In the genomic region with DNA sequence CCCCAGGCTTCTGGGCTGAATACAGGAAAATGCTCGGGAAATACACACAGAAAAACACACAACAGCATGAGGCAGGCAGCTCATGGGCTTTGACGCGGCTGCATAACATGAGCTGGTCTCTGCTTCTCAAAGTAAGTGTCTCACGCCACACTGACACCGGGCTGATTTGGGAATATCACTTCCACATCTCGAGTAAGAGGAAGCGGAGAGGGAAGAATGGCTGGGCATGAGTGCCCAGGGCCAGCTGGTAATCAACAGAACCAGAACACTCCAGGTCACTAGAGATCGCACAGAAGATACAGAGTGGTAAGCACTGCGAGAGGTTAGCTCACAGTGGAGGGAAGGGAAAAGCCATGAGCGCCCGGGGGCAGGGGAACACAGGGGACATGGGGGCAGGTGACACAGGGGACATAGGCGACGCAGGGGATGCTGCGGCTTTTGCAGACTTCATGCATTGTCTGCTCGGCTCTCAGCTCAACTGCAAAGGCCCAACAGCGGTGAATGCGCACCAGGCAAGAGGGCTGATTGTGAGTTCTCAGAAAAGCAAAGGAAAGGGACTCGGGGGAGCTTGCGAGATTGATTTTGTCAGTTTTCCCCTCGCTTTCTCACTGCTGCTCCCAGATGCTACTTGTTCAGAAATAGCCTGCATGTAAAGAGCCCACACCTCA, we compare ENCODE assay signal across 20 cellular contexts.
A peak's percentile ranks its signal among the peaks of the same experiment; 100 is the strongest.
DNase-seq lines count a peak whose midpoint lies in the region; TF ChIP-seq lines count a peak whose summit lies in the region.
"Had no signal": no experiment of that assay in that cellular context is flagged by ENCODE, and none has a peak within 500 bp of the region (broad histone marks: within the 10 kb centered on the region; RNA-seq: fewer than 3 reads in every experiment).

No MANE protein-coding gene starts in this region.

- no peak for TF ChIP-seq CTCF in osteocyte (IDR thresholded peaks at IDR 0.05)
- no peak for TF ChIP-seq CTCF in breast epithelium (IDR thresholded peaks at IDR 0.05)

- TF ChIP-seq POLR2A in breast epithelium (IDR thresholded peaks at IDR 0.05) = no peak

- H3K27me3 ChIP-seq in Karpas-422 (ENCODE audit: low read length) = no peaks in the 10 kb centered on the region
- H3K27me3 ChIP-seq in breast epithelium = no peaks in the 10 kb centered on the region
- H3K27me3 ChIP-seq: ascending aorta had no signal

- H3K27ac Mint-ChIP-seq in dendritic cell treated with granulocyte-macrophage colony-stimulating factor and Interleukin-4, amounts not matched to agents 40 ng/mL and 50 ng/mL, for 4 days = peak overlapping the region; percentile 90
- H3K27ac Mint-ChIP-seq in osteocyte (ENCODE audit: unreplicated experiment) = no peak overlapping the region
- H3K27ac Mint-ChIP-seq: activated CD4-positive, alpha-beta T cell treated with anti-CD3 and anti-CD28 coated beads for 36 hours; activated naive CD4-positive, alpha-beta T cell treated with anti-CD3 and anti-CD28 coated beads, Interleukin-2, amount 50 U/mL, for 72 hours; activated T-helper 1 cell treated with anti-CD3 and anti-CD28 coated beads, Interleukin-12 subunit alpha, Interleukin-12 subunit beta, Interleukin-2, Interleukin-4 antibody, amounts not matched to agents 30 ng/mL and 10 ng/mL and 1 ng/mL, durations not matched to agents 14 hours and 24 hours and 36 hours; CD8-positive, alpha-beta T cell had no signal

- H3K9me3 Mint-ChIP-seq in dendritic cell treated with granulocyte-macrophage colony-stimulating factor and Interleukin-4, amounts not matched to agents 40 ng/mL and 50 ng/mL, for 4 days = no peaks in the 10 kb centered on the region
- no peaks in the 10 kb centered on the region for H3K9me3 Mint-ChIP-seq in osteocyte (ENCODE audit: unreplicated experiment)
- H3K9me3 Mint-ChIP-seq: activated naive CD4-positive, alpha-beta T cell treated with anti-CD3 and anti-CD28 coated beads, Interleukin-2, amount 50 U/mL, for 72 hours; activated T-helper 1 cell treated with anti-CD3 and anti-CD28 coated beads, Interleukin-12 subunit alpha, Interleukin-12 subunit beta, Interleukin-2, Interleukin-4 antibody, amounts not matched to agents 30 ng/mL and 10 ng/mL and 1 ng/mL, durations not matched to agents 14 hours and 24 hours and 36 hours; CD8-positive, alpha-beta T cell had no signal

- H3K4me2 ChIP-seq in Karpas-422 (ENCODE audit: low read depth, low read length, poor library complexity, severe bottlenecking) = no peak overlapping the region

- H3K36me3 ChIP-seq in Karpas-422 (ENCODE audit: insufficient read depth, low read length) = peaks cover 16% of the 10 kb centered on the region; the same call in 1 of the 2 replicates
- H3K36me3 ChIP-seq in breast epithelium = no peaks in the 10 kb centered on the region
- H3K36me3 ChIP-seq: ascending aorta had no signal

- H3K4me3 ChIP-seq in Karpas-422 (ENCODE audit: low read length) = no peak overlapping the region
- H3K4me3 ChIP-seq in breast epithelium = no peak overlapping the region
- H3K4me3 ChIP-seq: ascending aorta had no signal

- no peaks in the 10 kb centered on the region for H4K20me1 ChIP-seq in Karpas-422 (ENCODE audit: insufficient read depth, low read depth, low read length)

- H3K4me3 Mint-ChIP-seq in dendritic cell treated with granulocyte-macrophage colony-stimulating factor and Interleukin-4, amounts not matched to agents 40 ng/mL and 50 ng/mL, for 4 days = peak overlapping the region; percentile 68
- H3K4me3 Mint-ChIP-seq in osteocyte (ENCODE audit: unreplicated experiment) = no peak overlapping the region
- H3K4me3 Mint-ChIP-seq: activated CD4-positive, alpha-beta T cell treated with anti-CD3 and anti-CD28 coated beads for 36 hours; activated T-helper 1 cell treated with anti-CD3 and anti-CD28 coated beads, Interleukin-12 subunit alpha, Interleukin-12 subunit beta, Interleukin-2, Interleukin-4 antibody, amounts not matched to agents 30 ng/mL and 10 ng/mL and 1 ng/mL, durations not matched to agents 14 hours and 24 hours and 36 hours; CD8-positive, alpha-beta T cell had no signal

- H3K4me1 Mint-ChIP-seq in dendritic cell treated with granulocyte-macrophage colony-stimulating factor and Interleukin-4, amounts not matched to agents 40 ng/mL and 50 ng/mL, for 4 days (ENCODE audit: low read depth) = peaks cover 68% of the 10 kb centered on the region
- H3K4me1 Mint-ChIP-seq in osteocyte (ENCODE audit: unreplicated experiment) = no peaks in the 10 kb centered on the region
- H3K4me1 Mint-ChIP-seq: activated CD4-positive, alpha-beta T cell treated with anti-CD3 and anti-CD28 coated beads for 36 hours had no signal

- H3K9me2 ChIP-seq in Karpas-422 (replicated peaks; ENCODE audit: insufficient read depth, low read length) = no peaks in the 10 kb centered on the region

- H3K79me2 ChIP-seq in Karpas-422 (ENCODE audit: low read length) = no peaks in the 10 kb centered on the region

- H3K4me1 ChIP-seq in Karpas-422 (ENCODE audit: low read length) = peaks cover 69% of the 10 kb centered on the region
- H3K4me1 ChIP-seq in breast epithelium = no peaks in the 10 kb centered on the region
- H3K4me1 ChIP-seq: ascending aorta had no signal

- DNase-seq in CD1c-positive myeloid dendritic cell (ENCODE audit: extremely low spot score) = peak; percentile 64
- no peak for DNase-seq in Karpas-422
- peak; percentile 75 for DNase-seq in osteocyte (ENCODE audit: extremely low spot score, unreplicated experiment)
- DNase-seq in breast epithelium (ENCODE audit: low spot score in 2 of 2) = no peak
- no peak for DNase-seq in iPS-NIHi11 (ENCODE audit: low spot score)
- DNase-seq in stimulated activated naive CD4-positive, alpha-beta T cell (lab: John Stamatoyannopoulos, UW) = no peak
- DNase-seq: activated CD4-positive, alpha-beta T cell treated with anti-CD3 and anti-CD28 coated beads for 36 hours; CD8-positive, alpha-beta T cell; effector CD4-positive, alpha-beta T cell; erythroblast; foreskin fibroblast; GF-D8; KBM-7; NCI-H526; RPMI8226; stimulated activated CD4-positive, alpha-beta T cell treated with anti-CD3 and anti-CD28 coated beads, Interleukin-4, amount 100 ng/mL, for 4 hours had no signal

- H3K27me3 Mint-ChIP-seq in dendritic cell treated with granulocyte-macrophage colony-stimulating factor and Interleukin-4, amounts not matched to agents 40 ng/mL and 50 ng/mL, for 4 days = no peaks in the 10 kb centered on the region
- peaks cover 15% of the 10 kb centered on the region for H3K27me3 Mint-ChIP-seq in osteocyte (ENCODE audit: unreplicated experiment)
- H3K27me3 Mint-ChIP-seq: activated CD4-positive, alpha-beta T cell treated with anti-CD3 and anti-CD28 coated beads for 36 hours had no signal

- H3K9ac ChIP-seq in Karpas-422 (ENCODE audit: low read length) = no peak overlapping the region

- peak overlapping the region; percentile 71 for H3K27ac ChIP-seq in Karpas-422 (ENCODE audit: low read length)
- H3K27ac ChIP-seq in breast epithelium = no peak overlapping the region
- H3K27ac ChIP-seq: ascending aorta had no signal

- no peaks in the 10 kb centered on the region for H3K36me3 Mint-ChIP-seq in dendritic cell treated with granulocyte-macrophage colony-stimulating factor and Interleukin-4, amounts not matched to agents 40 ng/mL and 50 ng/mL, for 4 days (ENCODE audit: low read depth)
- no peaks in the 10 kb centered on the region for H3K36me3 Mint-ChIP-seq in osteocyte (ENCODE audit: unreplicated experiment)
- H3K36me3 Mint-ChIP-seq: activated naive CD4-positive, alpha-beta T cell treated with anti-CD3 and anti-CD28 coated beads, Interleukin-2, amount 50 U/mL, for 72 hours; CD8-positive, alpha-beta T cell had no signal

- H3K9me3 ChIP-seq in Karpas-422 (ENCODE audit: low read length) (no peaks in the 10 kb centered on the region), breast epithelium (no peaks in the 10 kb centered on the region)
- H3K9me3 ChIP-seq: ascending aorta had no signal

- no peak overlapping the region for H2AFZ ChIP-seq in Karpas-422 (ENCODE audit: low read length)

- intact Hi-C loops in dendritic cell treated with granulocyte-macrophage colony-stimulating factor and Interleukin-4, amounts not matched to agents 40 ng/mL and 50 ng/mL, for 4 days (cut with micrococcal nuclease) = no loop called here
- intact Hi-C loops in breast epithelium (cut with DNase I; ENCODE audit: low total_unique reads) = no loop called here

Comparison
In these comparisons a context has a peak if more than half of its experiments do, and no peak if none do; other contexts are left out.
1. DNase-seq: peak in CD1c-positive myeloid dendritic cell (single experiment) and osteocyte (single experiment); none in Karpas-422 (single experiment), breast epithelium (0 of 2), iPS-NIHi11 (single experiment) and stimulated activated naive CD4-positive, alpha-beta T cell (0 of 6).